In genomic region chr11:68353669-68354068, GRCh38 we compare ENCODE assay signal across 15 cellular contexts. TPM values are rescaled to one million over a fixed set of nuclear protein-coding genes. Genes with fewer than 3 reads are reported as not detected.
DNase-seq lines count a peak whose midpoint lies in the region; ATAC-seq, FAIRE-seq and TF ChIP-seq lines count a peak whose summit lies in the region.
"Had no signal": no experiment of that assay in that cellular context is flagged by ENCODE, and none has a peak within 500 bp of the region (broad histone marks: within the 10 kb centered on the region; RNA-seq: fewer than 3 reads in every experiment).

No MANE protein-coding gene starts in this region.

- peaks cover 3% of the 10 kb centered on the region for H3K4me1 Mint-ChIP-seq in mesothelial cell of epicardium
- no peaks in the 10 kb centered on the region for H3K4me1 Mint-ChIP-seq in natural killer cell treated with Interleukin-12 subunit alpha and Interleukin-12 subunit beta and Interleukin-15 and Interleukin-18, amount 100 ng/mL, for 72 hours (ENCODE audit: low read depth in 2 of 2)
- H3K4me1 Mint-ChIP-seq: brain; naive thymus-derived CD4-positive, alpha-beta T cell had no signal

- H2AFZ ChIP-seq in PC-3 (ENCODE audit: low read length) (no peak overlapping the region), H1 (ENCODE audit: low read length) (no peak overlapping the region)

- peak overlapping the region; percentile 64 for H3K9ac ChIP-seq in PC-3 (ENCODE audit: low read length)
- no peak overlapping the region for H3K9ac ChIP-seq in H1 (replicated peaks in 1 of 4; ENCODE audit: extremely low read depth in 1 of 4, low read depth in 3 of 4, low read length in 3 of 4)

- H3K9me2 ChIP-seq in PC-3 (replicated peaks; ENCODE audit: low read length): no peaks in the 10 kb centered on the region

- H3K27me3 ChIP-seq in PC-3 (ENCODE audit: low read length) (no peaks in the 10 kb centered on the region), H1 (replicated peaks in 1 of 4; ENCODE audit: control insufficient read depth in 3 of 4, extremely low read depth in 1 of 4, insufficient read depth in 3 of 4, low read length in 3 of 4) (no peaks in the 10 kb centered on the region), tibial artery (no peaks in the 10 kb centered on the region), A673 (replicated peaks; ENCODE audit: insufficient read depth, low read depth, low read length, poor library complexity) (no peaks in the 10 kb centered on the region)

- no peak overlapping the region for H2BK15ac ChIP-seq in H1 (ENCODE audit: low read length)

- no peaks in the 10 kb centered on the region for H3K27me3 Mint-ChIP-seq in mesothelial cell of epicardium (ENCODE audit: low read depth)
- H3K27me3 Mint-ChIP-seq in natural killer cell treated with Interleukin-12 subunit alpha and Interleukin-12 subunit beta and Interleukin-15 and Interleukin-18, amount 100 ng/mL, for 72 hours: peaks cover 0 to 2% of the 10 kb centered on the region in 2 donors
- H3K27me3 Mint-ChIP-seq: naive thymus-derived CD4-positive, alpha-beta T cell had no signal

- no peak overlapping the region for H3K14ac ChIP-seq in H1 (ENCODE audit: insufficient read length)

- H3K79me2 ChIP-seq in PC-3 (ENCODE audit: low read length): peaks cover 55% of the 10 kb centered on the region
- H3K79me2 ChIP-seq in H1 (ENCODE audit: control insufficient read depth in 1 of 2, insufficient read depth in 2 of 2, low read length in 2 of 2): peaks cover 0 to 7% of the 10 kb centered on the region in 2 experiments; a peak in 2 of 4 replicates

- no peak overlapping the region for H3K4me3 Mint-ChIP-seq in mesothelial cell of epicardium
- no peak overlapping the region for H3K4me3 Mint-ChIP-seq in natural killer cell treated with Interleukin-12 subunit alpha and Interleukin-12 subunit beta and Interleukin-15 and Interleukin-18, amount 100 ng/mL, for 72 hours
- H3K4me3 Mint-ChIP-seq: brain; naive thymus-derived CD4-positive, alpha-beta T cell had no signal

- ATAC-seq in PC-3: no peak; the same call in 1 of the 2 replicates
- no peak for ATAC-seq in natural killer cell treated with Interleukin-12 subunit alpha and Interleukin-12 subunit beta and Interleukin-15 and Interleukin-18, amount 100 ng/mL, for 72 hours
- ATAC-seq: naive thymus-derived CD4-positive, alpha-beta T cell had no signal

- H3K4me3 ChIP-seq in PC-3 (ENCODE audit: low read length) (no peak overlapping the region), H1 (ENCODE audit: extremely low read depth in 1 of 4, insufficient read depth in 2 of 4, low read depth in 3 of 4, low read length in 4 of 4) (no peak overlapping the region), tibial artery (peak overlapping the region in 1 of 2 donors; percentile 8), A673 (ENCODE audit: low read depth, low read length, poor library complexity, severe bottlenecking) (no peak overlapping the region)

- no peaks in the 10 kb centered on the region for H3F3A ChIP-seq in PC-3 (ENCODE audit: low read length, unreplicated experiment)

- H2BK5ac ChIP-seq in H1 (ENCODE audit: low read depth, low read length): peak overlapping the region; percentile 52; the same call in 1 of the 2 replicates

- intact Hi-C loops in PC-3 (cut with micrococcal nuclease): loop anchor here (1.0 kb wide), 2 partner anchors 27 to 38 kb away; no protein-coding TSS in a partner anchor
- intact Hi-C loops in tibial artery (cut with DNase I; ENCODE audit: low total_unique reads): no loop called here
- intact Hi-C loops in A673 (cut with micrococcal nuclease; ENCODE audit: unreplicated experiment): no loop called here

- no peak overlapping the region for H2BK120ac ChIP-seq in H1 (replicated peaks; ENCODE audit: low read depth, low read length)

- H3K23me2 ChIP-seq in H1 (ENCODE audit: low read depth, low read length): peaks cover 6% of the 10 kb centered on the region; the same call in 1 of the 2 replicates

- WGBS in H1 (ENCODE audit: extremely low coverage in 1 of 2, insufficient coverage in 1 of 2, insufficient read length in 1 of 2, insufficient replicate concordance in 2 of 2, low coverage in 1 of 2, low lambda C conversion rate in 2 of 2, missing lambda C conversion rate in 1 of 2), 2 experiments: 79% methylated on average over 7 of the region's 11 CpGs; no CpG with 5 or more reads in 1 of the 2 experiments

- no peak for DNase-seq in PC-3
- DNase-seq in H1 (ENCODE audit: low read depth in 1 of 2, low spot score in 2 of 2): no peak
- DNase-seq in mesothelial cell of epicardium (ENCODE audit: low spot score in 2 of 2, unreplicated experiment in 2 of 2): no peak
- DNase-seq in tibial artery: no peak
- no peak for DNase-seq in stimulated activated CD4-positive, alpha-beta T cell treated with anti-CD3 and anti-CD28 coated beads, Interleukin-2, amount 100 ng/mL, for 24 hours
- no peak for DNase-seq in AG08395 (ENCODE audit: low spot score)
- DNase-seq in A673 (ENCODE audit: low spot score): no peak
- DNase-seq in natural killer cell treated with Interleukin-12 subunit alpha and Interleukin-12 subunit beta and Interleukin-15 and Interleukin-18, amount 100 ng/mL, for 72 hours (ENCODE audit: low spot score): no peak
- DNase-seq: COR-L47; naive thymus-derived CD4-positive, alpha-beta T cell; NCI-H1436 treated with DMSO at 0.1 percent for 48 hours; NCI-H526; stimulated activated CD4-positive, alpha-beta T cell treated with anti-CD3 and anti-CD28 coated beads, Interleukin-15, amount 100 ng/mL, for 24 hours had no signal

- H4K5ac ChIP-seq in H1 (ENCODE audit: insufficient read length, low read depth, low read length): no peak overlapping the region

- TF ChIP-seq RAD21 in H1 (IDR thresholded peaks at IDR 0.05 in 1 of 2, conservative IDR thresholded peaks at IDR 0.05 in 1 of 2; ENCODE audit: low read depth in 2 of 2, low read length in 2 of 2): no peak

- no peak for FAIRE-seq in H1 (lab: Jason Lieb, UNC)
- FAIRE-seq: endothelial cell of umbilical vein had no signal

- H3K56ac ChIP-seq in H1 (replicated peaks; ENCODE audit: insufficient read length, low read depth, low read length): no peak overlapping the region

- H3K4me2 ChIP-seq in PC-3 (ENCODE audit: low read length) (peak overlapping the region; percentile 74), H1 (ENCODE audit: insufficient read depth in 1 of 2, low read depth in 2 of 2, low read length in 2 of 2) (no peak overlapping the region)

- peaks cover 18% of the 10 kb centered on the region for H3K36me3 ChIP-seq in PC-3 (ENCODE audit: low read depth, low read length)
- peaks cover 0 to 10% (median 5%) of the 10 kb centered on the region in 4 experiments; a peak in 3 of 8 replicates for H3K36me3 ChIP-seq in H1 (ENCODE audit: control insufficient read depth in 2 of 4, insufficient read depth in 4 of 4, low read length in 3 of 4)
- peaks cover 0 to 18% (median 7%) of the 10 kb centered on the region in 3 donors for H3K36me3 ChIP-seq in tibial artery
- peaks cover 16% of the 10 kb centered on the region for H3K36me3 ChIP-seq in A673 (ENCODE audit: insufficient read depth, low read length, poor library complexity, severe bottlenecking)

- no peak for TF ChIP-seq EP300 in H1 (IDR thresholded peaks at IDR 0.05; ENCODE audit: borderline replicate concordance in 1 of 2, low read depth in 2 of 2, low read length in 2 of 2)

- H2BK20ac ChIP-seq in H1 (ENCODE audit: low read length): no peak overlapping the region

- H4K91ac ChIP-seq in H1 (replicated peaks; ENCODE audit: insufficient read length, low read length): peak overlapping the region; percentile 65

- POLR2A ChIA-PET in PC-3 (lab: Charles Lee; ENCODE audit: unreplicated experiment) (no interaction called here), H1 (lab: Charles Lee; ENCODE audit: partially characterized antibody) (interaction anchor here (2.1 kb wide), 1 partner anchor 11 kb away, joined by 10 read pairs; no protein-coding TSS in a partner anchor), A673 (lab: Charles Lee; ENCODE audit: low non-redundant PET) (no interaction called here)

- H3K27ac Mint-ChIP-seq in mesothelial cell of epicardium: peak overlapping the region; percentile 90
- H3K27ac Mint-ChIP-seq in natural killer cell treated with Interleukin-12 subunit alpha and Interleukin-12 subunit beta and Interleukin-15 and Interleukin-18, amount 100 ng/mL, for 72 hours: no peak overlapping the region
- H3K27ac Mint-ChIP-seq: naive thymus-derived CD4-positive, alpha-beta T cell had no signal

- peaks cover 35% of the 10 kb centered on the region for H3K36me3 Mint-ChIP-seq in mesothelial cell of epicardium
- no peaks in the 10 kb centered on the region for H3K36me3 Mint-ChIP-seq in natural killer cell treated with Interleukin-12 subunit alpha and Interleukin-12 subunit beta and Interleukin-15 and Interleukin-18, amount 100 ng/mL, for 72 hours

- H3K4ac ChIP-seq in H1 (replicated peaks; ENCODE audit: insufficient read length, low read depth, low read length): no peak overlapping the region

- peak overlapping the region; percentile 87 for H3K27ac ChIP-seq in PC-3 (ENCODE audit: low read length)
- 0 out of 2 replicates have a peak overlapping the region, but pooled peaks have one; percentile 27 for H3K27ac ChIP-seq in H1 (ENCODE audit: low read depth, low read length)
- H3K27ac ChIP-seq in tibial artery: peak overlapping the region; percentile 85 to 98
- no peak overlapping the region for H3K27ac ChIP-seq in A673 (ENCODE audit: low read depth, low read length, poor library complexity, severe bottlenecking)

- no peak overlapping the region for H2BK12ac ChIP-seq in H1 (ENCODE audit: low read depth, low read length)

- CTCF ChIA-PET in PC-3 (lab: Charles Lee): no interaction called here
- CTCF ChIA-PET in H1 (lab: Charles Lee; ENCODE audit: partially characterized antibody): interaction anchor here (3.1 kb wide), 1 partner anchor 28 kb away, joined by 10 read pairs; no protein-coding TSS in a partner anchor
- CTCF ChIA-PET in A673 (lab: Charles Lee): no interaction called here

- H3K79me1 ChIP-seq in H1 (ENCODE audit: low read depth, low read length): peaks cover 7% of the 10 kb centered on the region

- H3K18ac ChIP-seq in H1 (ENCODE audit: extremely low read depth, low read length): no peak overlapping the region; the same call in 1 of the 2 replicates

- TF ChIP-seq CTCF in PC-3 (conservative IDR thresholded peaks at IDR 0.05; ENCODE audit: low read depth, low read length): no peak
- no peak for TF ChIP-seq CTCF in H1 (IDR thresholded peaks at IDR 0.05; ENCODE audit: control extremely low read depth in 1 of 3, insufficient read depth in 1 of 3, low read depth in 1 of 3, low read length in 3 of 3)
- TF ChIP-seq CTCF in mesothelial cell of epicardium (IDR thresholded peaks at IDR 0.05; ENCODE audit: unreplicated experiment): no peak
- TF ChIP-seq CTCF in tibial artery (IDR thresholded peaks at IDR 0.05): no peak
- no peak for TF ChIP-seq CTCF in A673 (conservative IDR thresholded peaks at IDR 0.05; ENCODE audit: low read depth, low read length)

- no peak overlapping the region for H2AK5ac ChIP-seq in H1 (ENCODE audit: low read depth, low read length)

- H3K9me3 Mint-ChIP-seq in mesothelial cell of epicardium: no peaks in the 10 kb centered on the region
- H3K9me3 Mint-ChIP-seq in natural killer cell treated with Interleukin-12 subunit alpha and Interleukin-12 subunit beta and Interleukin-15 and Interleukin-18, amount 100 ng/mL, for 72 hours: no peaks in the 10 kb centered on the region
- H3K9me3 Mint-ChIP-seq: naive thymus-derived CD4-positive, alpha-beta T cell had no signal

- no peaks in the 10 kb centered on the region for H4K20me1 ChIP-seq in PC-3 (ENCODE audit: low read length)
- H4K20me1 ChIP-seq in H1 (replicated peaks in 1 of 2; ENCODE audit: control insufficient read depth in 1 of 2, insufficient read depth in 2 of 2, low read length in 2 of 2): peaks cover 3 to 12% of the 10 kb centered on the region in 2 experiments

- H4K8ac ChIP-seq in H1 (ENCODE audit: extremely low read depth, insufficient read depth, low read length): no peak overlapping the region

- H3K4me1 ChIP-seq in PC-3 (ENCODE audit: insufficient read depth, low read length) (peaks cover 29% of the 10 kb centered on the region), H1 (replicated peaks in 1 of 4; ENCODE audit: control insufficient read depth in 3 of 4, insufficient read depth in 4 of 4, low read length in 3 of 4) (peaks cover 0 to 13% (median 7%) of the 10 kb centered on the region in 4 experiments; a peak in 6 of 7 replicates), tibial artery (peaks cover 15 to 98% (median 86%) of the 10 kb centered on the region in 4 donors), A673 (ENCODE audit: insufficient read depth, low read length, poor library complexity, severe bottlenecking) (no peaks in the 10 kb centered on the region)

- TF ChIP-seq POLR2A in H1 (IDR thresholded peaks at IDR 0.05; ENCODE audit: control extremely low read depth in 1 of 2, low read depth in 2 of 2, low read length in 2 of 2): no peak

- no TSS peak for BruUV-seq in PC-3 (replicated peaks; lab: Mats Ljungman, UMichigan)
- BruUV-seq in A673 (replicated peaks; lab: Mats Ljungman, UMichigan): no TSS peak

- H3K9me3 ChIP-seq in PC-3 (ENCODE audit: low read length): no peaks in the 10 kb centered on the region
- H3K9me3 ChIP-seq in H1 (ENCODE audit: insufficient read depth in 2 of 2, low read depth in 1 of 2, low read length in 1 of 2): peaks cover 0 to 3% of the 10 kb centered on the region in 2 experiments; a peak in 2 of 4 replicates
- no peaks in the 10 kb centered on the region for H3K9me3 ChIP-seq in tibial artery
- H3K9me3 ChIP-seq in A673 (ENCODE audit: low read depth, low read length, poor library complexity, severe bottlenecking): no peaks in the 10 kb centered on the region

- no peak overlapping the region for H3K23ac ChIP-seq in H1 (ENCODE audit: insufficient read length)

RNA-seq across cellular contexts. Expression of gene LRP5, which starts 41.3 kb away (rescaled TPM):
- total RNA-seq in PC-3 (2014; rRNA removed) (64.3 and 83.5 TPM in 2 replicates), mesothelial cell of epicardium (72.5 to 76.6 TPM (median 74.7 TPM) in 3 replicates), A673 (2021) (67.0 and 76.3 TPM in 2 replicates)
- 35.4 and 38.9 TPM in 2 replicates for total RNA-seq in H1 (2021; fragmentation: NEBNext Ultra II Directional; extraction: Animal tissue kit (Norgen Biotek cat#: 25700))
- 19.0 and 31.5 TPM in 2 replicates for polyA plus RNA-seq in H1 (2011; rRNA removed)
- 13.8 TPM for polyA plus RNA-seq in H1 (2011; cell fraction: cytosol; rRNA removed)
- 38.9 TPM for polyA plus RNA-seq in H1 (2011; cell fraction: nucleus; rRNA removed)
- 17.8 to 35.8 TPM (median 32.9 TPM) in 4 replicates for polyA plus RNA-seq in H1 (2012, experiment 1 of 2)
- 29.9 TPM for polyA plus RNA-seq in H1 (2012, experiment 2 of 2)
- 62.7 TPM for polyA plus RNA-seq in H1 (2013, experiment 1 of 2)
- polyA plus RNA-seq in H1 (2013, experiment 2 of 2): 63.2 TPM
- polyA minus RNA-seq in H1 (2011; rRNA and poly(A)+ RNA removed): 22.5 and 24.7 TPM in 2 replicates
- 27.4 TPM for polyA minus RNA-seq in H1 (2011; cell fraction: cytosol; rRNA and poly(A)+ RNA removed)
- polyA minus RNA-seq in H1 (2011; cell fraction: nucleus; rRNA and poly(A)+ RNA removed): 23.6 TPM
- total RNA-seq in natural killer cell treated with Interleukin-12 subunit alpha and Interleukin-12 subunit beta and Interleukin-15 and Interleukin-18, amount 100 ng/mL, for 72 hours: 1 to 10 TPM in 1 of 2 donors, under 1 TPM in 1; 0.93 to 2.1 TPM

Comparison
In these comparisons a context has a peak if more than half of its experiments do, and no peak if none do; other contexts are left out.
1. RNA of gene LRP5, which starts 41.3 kb away (total RNA-seq): 72.5 to 76.6 TPM in mesothelial cell of epicardium, 67.0 to 76.3 TPM in A673, 64.3 to 83.5 TPM in PC-3 and 35.4 to 38.9 TPM in H1; 0.93 to 2.1 TPM in natural killer cell treated with Interleukin-12 subunit alpha and Interleukin-12 subunit beta and Interleukin-15 and Interleukin-18, amount 100 ng/mL, for 72 hours; every median in the first group is over 10 times any median in the second.